Comparison of ENCODE assay signal across 30 cellular contexts in the genomic region with DNA sequence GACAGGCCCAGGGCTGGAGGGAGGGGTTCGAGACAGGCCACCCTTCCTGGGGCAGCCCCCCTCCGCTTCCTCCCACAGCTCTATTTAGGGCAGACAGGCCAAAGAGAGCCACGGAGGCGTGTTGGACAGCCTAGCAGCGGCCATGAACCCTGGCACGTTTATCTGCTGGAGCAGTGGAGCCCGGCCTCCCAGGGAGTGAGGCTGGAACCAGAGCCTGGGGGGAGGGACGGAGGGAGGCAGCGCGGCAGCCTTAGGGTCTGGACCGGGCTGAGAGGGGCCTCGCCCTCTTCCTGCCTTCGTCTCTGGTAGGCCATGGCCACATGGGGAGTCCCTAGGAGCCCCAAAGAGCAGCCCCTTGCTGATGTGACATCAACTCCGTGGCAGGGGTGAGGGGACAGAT. TPM values are rescaled to one million over a fixed set of nuclear protein-coding genes. Genes with fewer than 3 reads are reported as not detected.
DNase-seq lines count a peak whose midpoint lies in the region; ATAC-seq, FAIRE-seq and TF ChIP-seq lines count a peak whose summit lies in the region.
"Had no signal": no experiment of that assay in that cellular context is flagged by ENCODE, and none has a peak within 500 bp of the region (broad histone marks: within the 10 kb centered on the region; RNA-seq: fewer than 3 reads in every experiment).

No MANE protein-coding gene starts in this region.

- H3K36me3 ChIP-seq in H1 (ENCODE audit: control insufficient read depth in 2 of 4, insufficient read depth in 4 of 4, low read length in 3 of 4) (peaks cover 0 to 11% (median 0%) of the 10 kb centered on the region in 4 experiments; a peak in 1 of 8 replicates), lower lobe of right lung (no peaks in the 10 kb centered on the region), testis (ENCODE audit: low read depth, missing control alignments) (no peaks in the 10 kb centered on the region)
- H3K36me3 ChIP-seq: SJCRH30 had no signal

- no peak for TF ChIP-seq RAD21 in H1 (IDR thresholded peaks at IDR 0.05 in 1 of 2, conservative IDR thresholded peaks at IDR 0.05 in 1 of 2; ENCODE audit: low read depth in 2 of 2, low read length in 2 of 2)

- TF ChIP-seq EP300 in H1 (IDR thresholded peaks at IDR 0.05; ENCODE audit: borderline replicate concordance in 1 of 2, low read depth in 2 of 2, low read length in 2 of 2): no peak

- no peak overlapping the region for H2BK5ac ChIP-seq in H1 (ENCODE audit: low read depth, low read length)

- H2BK15ac ChIP-seq in H1 (ENCODE audit: low read length): 0 out of 2 replicates have a peak overlapping the region, but pooled peaks have one; percentile 46

- H3K79me1 ChIP-seq in H1 (ENCODE audit: low read depth, low read length): no peaks in the 10 kb centered on the region

- no peak overlapping the region for H4K91ac ChIP-seq in H1 (replicated peaks; ENCODE audit: insufficient read length, low read length)

- peak overlapping the region; percentile 69 for H3K4ac ChIP-seq in H1 (replicated peaks; ENCODE audit: insufficient read length, low read depth, low read length)

- H3K56ac ChIP-seq in H1 (replicated peaks; ENCODE audit: insufficient read length, low read depth, low read length): no peak overlapping the region

- no peak overlapping the region for H3K18ac ChIP-seq in H1 (ENCODE audit: extremely low read depth, low read length)

- H2AFZ ChIP-seq in H1 (ENCODE audit: low read length): no peak overlapping the region

- no peaks in the 10 kb centered on the region; the same call in 1 of the 2 replicates for H3K23me2 ChIP-seq in H1 (ENCODE audit: low read depth, low read length)

- H2BK120ac ChIP-seq in H1 (replicated peaks; ENCODE audit: low read depth, low read length): no peak overlapping the region

- H3K4me3 ChIP-seq in H1 (ENCODE audit: extremely low read depth in 1 of 4, insufficient read depth in 2 of 4, low read depth in 3 of 4, low read length in 4 of 4) (no peak overlapping the region), lower lobe of right lung (no peak overlapping the region), testis (no peak overlapping the region)
- H3K4me3 ChIP-seq: SJCRH30 had no signal

- no peak for TF ChIP-seq CTCF in H1 (IDR thresholded peaks at IDR 0.05; ENCODE audit: control extremely low read depth in 1 of 3, insufficient read depth in 1 of 3, low read depth in 1 of 3, low read length in 3 of 3)
- no peak for TF ChIP-seq CTCF in lower lobe of right lung (IDR thresholded peaks at IDR 0.05)
- TF ChIP-seq CTCF in testis (IDR thresholded peaks at IDR 0.05): no peak

- H3K27ac ChIP-seq in H1 (ENCODE audit: low read depth, low read length) (no peak overlapping the region), lower lobe of right lung (no peak overlapping the region), testis (no peak overlapping the region)
- H3K27ac ChIP-seq: SJCRH30 had no signal

- H3K9me3 ChIP-seq in H1 (ENCODE audit: insufficient read depth in 2 of 2, low read depth in 1 of 2, low read length in 1 of 2) (no peaks in the 10 kb centered on the region), lower lobe of right lung (no peaks in the 10 kb centered on the region), testis (no peaks in the 10 kb centered on the region)
- H3K9me3 ChIP-seq: SJCRH30 had no signal

- POLR2A ChIA-PET in H1 (lab: Charles Lee; ENCODE audit: partially characterized antibody) (no interaction called here), HEK293T (lab: Yijun Ruan, JAX) (no interaction called here)

- intact Hi-C loops in left ventricle myocardium superior (cut with micrococcal nuclease) (no loop called here), Right ventricle myocardium superior (cut with DNase I) (no loop called here), lower lobe of right lung (cut with DNase I) (no loop called here), testis (cut with DNase I; ENCODE audit: low total_unique reads) (no loop called here)

- H3K9ac ChIP-seq in H1 (replicated peaks in 1 of 4; ENCODE audit: extremely low read depth in 1 of 4, low read depth in 3 of 4, low read length in 3 of 4): no peak overlapping the region

- H2BK12ac ChIP-seq in H1 (ENCODE audit: low read depth, low read length): peak overlapping the region; percentile 39; the same call in 1 of the 2 replicates

- H2AK5ac ChIP-seq in H1 (ENCODE audit: low read depth, low read length): no peak overlapping the region

- WGBS in H1 (ENCODE audit: extremely low coverage in 1 of 2, insufficient coverage in 1 of 2, insufficient read length in 1 of 2, insufficient replicate concordance in 2 of 2, low coverage in 1 of 2, low lambda C conversion rate in 2 of 2, missing lambda C conversion rate in 1 of 2), 2 experiments: 47% methylated on average over 14 of the region's 14 CpGs; no CpG with 5 or more reads in 1 of the 2 experiments
- WGBS in testis, 2 donors: 22 to 26% methylated on average over 12 to 14 of the region's 14 CpGs

- peaks cover 52 to 66% (median 63%) of the 10 kb centered on the region in 4 experiments for H3K27me3 ChIP-seq in H1 (replicated peaks in 1 of 4; ENCODE audit: control insufficient read depth in 3 of 4, extremely low read depth in 1 of 4, insufficient read depth in 3 of 4, low read length in 3 of 4)
- H3K27me3 ChIP-seq in lower lobe of right lung (ENCODE audit: low read depth): peaks cover 100% of the 10 kb centered on the region
- H3K27me3 ChIP-seq in testis: peaks cover 5% of the 10 kb centered on the region
- H3K27me3 ChIP-seq: SJCRH30 had no signal

- ATAC-seq in left ventricle myocardium superior (no peak), Right ventricle myocardium superior (ENCODE audit: poor library complexity) (no peak), lower lobe of right lung (no peak)
- ATAC-seq: CD8-positive, alpha-beta T cell; Panc1 had no signal

- H3K4me2 ChIP-seq in H1 (ENCODE audit: insufficient read depth in 1 of 2, low read depth in 2 of 2, low read length in 2 of 2): peak overlapping the region in 1 of 2 experiments; percentile 36; a peak in 2 of 4 replicates

- no peak overlapping the region; the same call in 1 of the 2 replicates for H4K8ac ChIP-seq in H1 (ENCODE audit: extremely low read depth, insufficient read depth, low read length)

- peaks cover 0 to 19% (median 13%) of the 10 kb centered on the region in 4 experiments; a peak in 6 of 7 replicates for H3K4me1 ChIP-seq in H1 (replicated peaks in 1 of 4; ENCODE audit: control insufficient read depth in 3 of 4, insufficient read depth in 4 of 4, low read length in 3 of 4)
- peaks cover 22% of the 10 kb centered on the region for H3K4me1 ChIP-seq in lower lobe of right lung
- H3K4me1 ChIP-seq in testis: peaks cover 12% of the 10 kb centered on the region

- peaks cover 8 to 11% of the 10 kb centered on the region in 2 experiments for H4K20me1 ChIP-seq in H1 (replicated peaks in 1 of 2; ENCODE audit: control insufficient read depth in 1 of 2, insufficient read depth in 2 of 2, low read length in 2 of 2)

- no peaks in the 10 kb centered on the region for H3K79me2 ChIP-seq in H1 (ENCODE audit: control insufficient read depth in 1 of 2, insufficient read depth in 2 of 2, low read length in 2 of 2)

- H4K5ac ChIP-seq in H1 (ENCODE audit: insufficient read length, low read depth, low read length): no peak overlapping the region

- FAIRE-seq in H1 (lab: Jason Lieb, UNC) (no peak), GM19239 (lab: Jason Lieb, UNC) (no peak)
- FAIRE-seq: GM12892, GM18507, H54 had no signal

- no peak overlapping the region for H3K14ac ChIP-seq in H1 (ENCODE audit: insufficient read length)

- H3K23ac ChIP-seq in H1 (ENCODE audit: insufficient read length): no peak overlapping the region

- no peak for TF ChIP-seq POLR2A in H1 (IDR thresholded peaks at IDR 0.05; ENCODE audit: control extremely low read depth in 1 of 2, low read depth in 2 of 2, low read length in 2 of 2)
- no peak for TF ChIP-seq POLR2A in testis (IDR thresholded peaks at IDR 0.05)

- DNase-seq in left ventricle myocardium superior (peak; percentile 15), Right ventricle myocardium superior (no peak), H1 (ENCODE audit: low read depth in 1 of 2, low spot score in 2 of 2) (no peak), lower lobe of right lung (peak; percentile 33), testis (peak; percentile 67), HEK293T (ENCODE audit: extremely low spot score) (no peak), hypothalamus (lab: John Stamatoyannopoulos, UW) (no peak), GM19239 (ENCODE audit: insufficient read length, low spot score) (no peak)
- DNase-seq: AML-193; C1 segment of cervical spinal cord; CD8-positive, alpha-beta T cell; DND-41; Karpas-422; MV-4-11; NCI-H1105 treated with DMSO at 0.1 percent for 48 hours; NCI-H1694; NCI-H2081; NCI-H2171; NCI-H345; NCI-H524; NCI-H774; NK-92 treated with Interleukin-12 subunit alpha and Interleukin-12 subunit beta, amount 100 ng/mL, for 24 hours; SJCRH30 had no signal

- no peak overlapping the region for H2BK20ac ChIP-seq in H1 (ENCODE audit: low read length)

- CTCF ChIA-PET in H1 (lab: Charles Lee; ENCODE audit: partially characterized antibody): interaction anchor here (0.7 to 3.3 kb wide), 6 partner anchors 9 to 119 kb away, joined by 3 to 18 read pairs (median 4); no protein-coding TSS in a partner anchor
- CTCF ChIA-PET in HEK293T (lab: Yijun Ruan, JAX): no interaction called here

TF ChIP-seq in H1, 55 proteins besides CTCF, POLR2A, EP300 and RAD21 (continues in another document):
- no peak for TF ChIP-seq EGR1 (IDR thresholded peaks at IDR 0.05; ENCODE audit: borderline replicate concordance, low read depth, low read length)
- TF ChIP-seq SUZ12 (IDR thresholded peaks at IDR 0.05; ENCODE audit: low read length): no peak
- TF ChIP-seq SIX5 (IDR thresholded peaks at IDR 0.05; ENCODE audit: low read depth, low read length): no peak
- no peak for TF ChIP-seq HDAC6 (IDR thresholded peaks at IDR 0.05; ENCODE audit: low read depth, low read length)

TF ChIP-seq in HEK293T, 16 proteins besides CTCF, POLR2A, EP300 and RAD21 (continues in another document):
- TF ChIP-seq HDGF (IDR thresholded peaks at IDR 0.05; ENCODE audit: borderline replicate concordance) (no peak), LEF1 (IDR thresholded peaks at IDR 0.05; ENCODE audit: borderline replicate concordance) (no peak), BHLHE40 (IDR thresholded peaks at IDR 0.05; ENCODE audit: borderline replicate concordance) (no peak), NFRKB (IDR thresholded peaks at IDR 0.05) (no peak)

RNA-seq across cellular contexts. Expression of gene UNCX, which starts 17.1 kb away (rescaled TPM):
- total RNA-seq in left ventricle myocardium superior (not detected), Right ventricle myocardium superior (not detected), lower lobe of right lung (not detected), testis (under 1 TPM in 1 of 2 donors, not detected in 1; 0.24 TPM)
- total RNA-seq in H1 (2021; fragmentation: NEBNext Ultra II Directional; extraction: Animal tissue kit (Norgen Biotek cat#: 25700)): not detected in 2 replicates
- polyA plus RNA-seq in H1 (2011; rRNA removed) (0.03 TPM in 1 of 2 replicates, not detected in the other), testis (ENCODE audit: insufficient read depth, low read depth, low replicate concordance) (not detected)
- polyA plus RNA-seq in H1 (2011; cell fraction: cytosol; rRNA removed): not detected
- not detected for polyA plus RNA-seq in H1 (2011; cell fraction: nucleus; rRNA removed)
- not detected in 4 replicates for polyA plus RNA-seq in H1 (2012, experiment 1 of 2)
- not detected for polyA plus RNA-seq in H1 (2012, experiment 2 of 2)
- 0.02 TPM for polyA plus RNA-seq in H1 (2013, experiment 1 of 2)
- not detected for polyA plus RNA-seq in H1 (2013, experiment 2 of 2)
- not detected in 2 replicates for polyA minus RNA-seq in H1 (2011; rRNA and poly(A)+ RNA removed)
- not detected for polyA minus RNA-seq in H1 (2011; cell fraction: cytosol; rRNA and poly(A)+ RNA removed)
- not detected for polyA minus RNA-seq in H1 (2011; cell fraction: nucleus; rRNA and poly(A)+ RNA removed)
- total RNA-seq: A172; CD8-positive, alpha-beta T cell; M059J had no signal
- polyA plus RNA-seq: AG04450 had no signal

Comparison
In these comparisons a context has a peak if more than half of its experiments do, and no peak if none do; other contexts are left out.
1. DNase-seq: peak in left ventricle myocardium superior (single experiment), lower lobe of right lung (single experiment) and testis (single experiment); none in Right ventricle myocardium superior (single experiment), H1 (0 of 2), HEK293T (single experiment), hypothalamus (0 of 51) and GM19239 (single experiment).